In genomic region chr4:169492436-169493163, GRCh38 we compare ENCODE assay signal across 8 cellular contexts.
DNase-seq lines count a peak whose midpoint lies in the region; FAIRE-seq and TF ChIP-seq lines count a peak whose summit lies in the region.

No MANE protein-coding gene starts in this region.

- H3K27ac ChIP-seq in SU-DHL-6 (ENCODE audit: low read depth, low read length): no peak overlapping the region

- FAIRE-seq in HTR-8/SVneo (lab: Jason Lieb, UNC): peak; percentile 20

- no peak overlapping the region for H3K27ac Mint-ChIP-seq in neural crest cell (ENCODE audit: unreplicated experiment)

- H3K4me1 Mint-ChIP-seq in neural crest cell: no peaks in the 10 kb centered on the region

- H3K4me2 ChIP-seq in SU-DHL-6 (ENCODE audit: low read depth, low read length, poor library complexity, severe bottlenecking): no peak overlapping the region

- no peak overlapping the region for H3K9ac ChIP-seq in SU-DHL-6 (ENCODE audit: low read length)

- H3K36me3 Mint-ChIP-seq in neural crest cell (ENCODE audit: low read depth): peaks cover 36% of the 10 kb centered on the region

- no peak overlapping the region for H2AFZ ChIP-seq in SU-DHL-6 (ENCODE audit: low read depth, low read length, severe bottlenecking)

- H3K36me3 ChIP-seq in SU-DHL-6 (ENCODE audit: low read length): no peaks in the 10 kb centered on the region

- H3K4me3 ChIP-seq in SU-DHL-6 (ENCODE audit: insufficient read depth, low read length, poor library complexity, severe bottlenecking) (no peak overlapping the region), epithelial cell of esophagus (ENCODE audit: low read length) (no peak overlapping the region)

- H3K27me3 ChIP-seq in SU-DHL-6 (ENCODE audit: low read length): no peaks in the 10 kb centered on the region

- H3F3A ChIP-seq in SU-DHL-6 (ENCODE audit: insufficient read depth): no peaks in the 10 kb centered on the region; the same call in 1 of the 2 replicates

- DNase-seq in stimulated activated CD4-positive, alpha-beta T cell treated with anti-CD3 and anti-CD28 coated beads, Interleukin-15, amount 100 ng/mL, for 24 hours: peak; percentile 20
- no peak for DNase-seq in stimulated activated CD4-positive, alpha-beta T cell treated with anti-CD3 and anti-CD28 coated beads, Interleukin-1b, Interleukin-23, amount 100 ng/mL, for 48 hours
- DNase-seq in HTR-8/SVneo (ENCODE audit: insufficient read length, low spot score) (peak; percentile 45), epithelial cell of esophagus (ENCODE audit: low read depth) (peak; percentile 57), neural crest cell (ENCODE audit: low read depth, low spot score) (peak; percentile 18), T1000 (lab: John Stamatoyannopoulos, UW) (no peak), NCI-H510A treated with DMSO at 0.1 percent for 48 hours (lab: John Stamatoyannopoulos, UW) (no peak)

- no peaks in the 10 kb centered on the region for H3K27me3 Mint-ChIP-seq in neural crest cell (ENCODE audit: low read depth)

- peaks cover 15% of the 10 kb centered on the region for H3K9me3 Mint-ChIP-seq in neural crest cell

- H3K9me3 ChIP-seq in SU-DHL-6 (ENCODE audit: insufficient read depth, low read length): no peaks in the 10 kb centered on the region

- no peaks in the 10 kb centered on the region for H3K9me2 ChIP-seq in SU-DHL-6 (replicated peaks; ENCODE audit: insufficient read depth, low read length)

- H3K79me2 ChIP-seq in SU-DHL-6 (ENCODE audit: insufficient read depth, low read length): no peaks in the 10 kb centered on the region

- TF ChIP-seq CTCF in SU-DHL-6 (IDR thresholded peaks at IDR 0.05; ENCODE audit: insufficient read depth, low read length, poor library complexity, severe bottlenecking) (peak; percentile 66), epithelial cell of esophagus (IDR thresholded peaks at IDR 0.05; ENCODE audit: insufficient read depth, low read depth, low read length, missing control alignments) (peak; percentile 83), neural crest cell (conservative IDR thresholded peaks at IDR 0.05) (peak; percentile 71)

- no peaks in the 10 kb centered on the region for H4K20me1 ChIP-seq in SU-DHL-6 (ENCODE audit: low read depth, low read length)

- no peak overlapping the region for H3K4me3 Mint-ChIP-seq in neural crest cell

Comparison
In these comparisons a context has a peak if more than half of its experiments do, and no peak if none do; other contexts are left out.
1. DNase-seq: peak in stimulated activated CD4-positive, alpha-beta T cell treated with anti-CD3 and anti-CD28 coated beads, Interleukin-15, amount 100 ng/mL, for 24 hours (single experiment), HTR-8/SVneo (single experiment), epithelial cell of esophagus (single experiment) and neural crest cell (single experiment); none in stimulated activated CD4-positive, alpha-beta T cell treated with anti-CD3 and anti-CD28 coated beads, Interleukin-1b, Interleukin-23, amount 100 ng/mL, for 48 hours (single experiment), T1000 (single experiment) and NCI-H510A treated with DMSO at 0.1 percent for 48 hours (single experiment).
2. Peak in every context shown above with its lines, with median percentiles within 50 percentile points of each other: CTCF ChIP-seq.